In the genomic region with DNA sequence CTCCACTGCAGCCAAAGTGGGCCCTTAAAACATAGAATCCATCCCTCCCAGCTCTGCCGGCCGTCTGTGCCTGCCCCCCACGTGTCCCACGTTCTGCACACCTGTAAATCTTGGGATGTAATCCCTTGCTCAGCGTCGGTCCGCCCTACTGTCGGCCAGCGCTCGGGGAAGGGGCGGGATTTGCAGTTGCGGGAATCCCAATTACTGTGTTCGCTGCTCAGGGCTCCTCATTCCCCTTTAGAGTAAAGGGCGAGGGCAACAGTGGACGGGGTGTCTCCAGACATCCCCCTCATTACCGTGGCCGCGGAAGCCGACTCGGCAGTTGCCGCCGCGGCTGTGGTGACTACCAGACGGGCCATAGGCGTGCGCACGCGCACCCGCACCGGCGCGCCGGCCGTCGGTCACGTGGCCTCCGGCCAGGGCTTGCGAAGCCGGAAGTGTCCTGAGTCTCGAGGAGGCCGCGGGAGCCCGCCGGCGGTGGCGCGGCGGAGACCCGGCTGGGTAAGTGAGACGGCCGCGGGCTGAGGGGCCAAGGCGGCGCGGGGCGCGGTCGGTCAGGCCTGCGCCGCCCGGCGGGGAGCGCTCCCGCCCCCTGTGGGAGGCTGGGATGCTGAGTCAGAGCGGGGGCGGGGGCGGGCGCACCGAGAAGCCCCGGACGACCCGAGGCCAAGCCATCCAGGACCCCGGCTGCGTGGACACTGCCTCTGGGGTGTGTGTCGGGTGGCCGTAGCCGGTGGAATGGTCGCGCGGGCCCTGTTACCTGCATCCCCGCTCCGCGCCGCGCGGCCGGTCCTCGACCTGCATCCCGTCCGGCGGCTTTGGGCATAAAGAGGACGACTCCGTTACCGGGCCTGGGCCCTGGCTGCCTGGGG, we compare ENCODE assay signal across 1 cellular context.
TF ChIP-seq lines count a peak whose summit lies in the region.

A gene (plus strand): TSS at position 434 of the 872 bp plus-strand sequence. CDS start 3,751 bp downstream, outside the sequence.

TF ChIP-seq in HepG2, 621 proteins besides CTCF, POLR2A, EP300 and RAD21 (continued from another document and continues in another):
- TF ChIP-seq ELF4 (CRISPR knock-in tag; IDR thresholded peaks at IDR 0.05; ENCODE audit: borderline replicate concordance): 0 out of 2 replicates have a peak, but pooled peaks have one; percentile 69
- no peak for TF ChIP-seq ATRX (CRISPR knock-in tag; IDR thresholded peaks at IDR 0.05; ENCODE audit: borderline replicate concordance)
- no peak for TF ChIP-seq SP1 (IDR thresholded peaks at IDR 0.05)
- no peak for TF ChIP-seq SP1 (CRISPR knock-in tag; IDR thresholded peaks at IDR 0.05)
- TF ChIP-seq, protein P1, sequence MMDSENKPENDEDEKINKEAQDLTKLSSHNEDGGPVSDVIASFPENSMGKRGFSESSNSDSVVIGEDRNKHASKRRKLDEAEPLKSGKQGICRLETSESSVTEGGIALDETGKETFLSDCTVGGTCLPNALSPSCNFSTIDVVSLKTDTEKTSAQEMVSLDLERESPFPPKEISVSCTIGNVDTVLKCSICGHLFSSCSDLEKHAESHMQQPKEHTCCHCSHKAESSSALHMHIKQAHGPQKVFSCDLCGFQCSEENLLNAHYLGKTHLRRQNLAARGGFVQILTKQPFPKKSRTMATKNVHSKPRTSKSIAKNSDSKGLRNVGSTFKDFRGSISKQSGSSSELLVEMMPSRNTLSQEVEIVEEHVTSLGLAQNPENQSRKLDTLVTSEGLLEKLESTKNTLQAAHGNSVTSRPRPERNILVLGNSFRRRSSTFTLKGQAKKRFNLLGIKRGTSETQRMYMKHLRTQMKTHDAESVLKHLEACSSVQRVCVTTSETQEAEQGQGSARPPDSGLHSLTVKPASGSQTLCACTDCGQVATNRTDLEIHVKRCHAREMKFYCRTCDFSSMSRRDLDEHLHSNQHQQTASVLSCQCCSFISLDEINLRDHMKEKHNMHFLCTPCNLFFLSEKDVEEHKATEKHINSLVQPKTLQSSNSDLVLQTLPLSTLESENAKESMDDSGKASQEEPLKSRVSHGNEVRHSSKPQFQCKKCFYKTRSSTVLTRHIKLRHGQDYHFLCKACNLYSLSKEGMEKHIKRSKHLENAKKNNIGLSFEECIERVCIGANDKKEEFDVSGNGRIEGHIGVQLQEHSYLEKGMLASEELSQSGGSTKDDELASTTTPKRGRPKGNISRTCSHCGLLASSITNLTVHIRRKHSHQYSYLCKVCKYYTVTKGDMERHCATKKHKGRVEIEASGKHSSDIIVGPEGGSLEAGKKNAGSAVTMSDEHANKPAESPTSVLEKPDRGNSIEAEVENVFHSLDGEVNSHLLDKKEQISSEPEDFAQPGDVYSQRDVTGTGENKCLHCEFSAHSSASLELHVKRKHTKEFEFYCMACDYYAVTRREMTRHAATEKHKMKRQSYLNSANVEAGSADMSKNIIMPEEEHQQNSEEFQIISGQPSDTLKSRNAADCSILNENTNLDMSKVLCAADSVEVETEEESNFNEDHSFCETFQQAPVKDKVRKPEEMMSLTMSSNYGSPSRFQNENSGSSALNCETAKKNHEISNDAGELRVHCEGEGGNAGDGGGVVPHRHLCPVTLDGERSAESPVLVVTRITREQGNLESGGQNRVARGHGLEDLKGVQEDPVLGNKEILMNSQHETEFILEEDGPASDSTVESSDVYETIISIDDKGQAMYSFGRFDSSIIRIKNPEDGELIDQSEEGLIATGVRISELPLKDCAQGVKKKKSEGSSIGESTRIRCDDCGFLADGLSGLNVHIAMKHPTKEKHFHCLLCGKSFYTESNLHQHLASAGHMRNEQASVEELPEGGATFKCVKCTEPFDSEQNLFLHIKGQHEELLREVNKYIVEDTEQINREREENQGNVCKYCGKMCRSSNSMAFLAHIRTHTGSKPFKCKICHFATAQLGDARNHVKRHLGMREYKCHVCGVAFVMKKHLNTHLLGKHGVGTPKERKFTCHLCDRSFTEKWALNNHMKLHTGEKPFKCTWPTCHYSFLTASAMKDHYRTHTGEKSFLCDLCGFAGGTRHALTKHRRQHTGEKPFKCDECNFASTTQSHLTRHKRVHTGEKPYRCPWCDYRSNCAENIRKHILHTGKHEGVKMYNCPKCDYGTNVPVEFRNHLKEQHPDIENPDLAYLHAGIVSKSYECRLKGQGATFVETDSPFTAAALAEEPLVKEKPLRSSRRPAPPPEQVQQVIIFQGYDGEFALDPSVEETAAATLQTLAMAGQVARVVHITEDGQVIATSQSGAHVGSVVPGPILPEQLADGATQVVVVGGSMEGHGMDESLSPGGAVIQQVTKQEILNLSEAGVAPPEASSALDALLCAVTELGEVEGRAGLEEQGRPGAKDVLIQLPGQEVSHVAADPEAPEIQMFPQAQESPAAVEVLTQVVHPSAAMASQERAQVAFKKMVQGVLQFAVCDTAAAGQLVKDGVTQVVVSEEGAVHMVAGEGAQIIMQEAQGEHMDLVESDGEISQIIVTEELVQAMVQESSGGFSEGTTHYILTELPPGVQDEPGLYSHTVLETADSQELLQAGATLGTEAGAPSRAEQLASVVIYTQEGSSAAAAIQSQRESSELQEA (CRISPR knock-in tag; IDR thresholded peaks at IDR 0.05; ENCODE audit: not compliant biosample characterization): peak; percentile 17
- no peak for TF ChIP-seq SOX6 (IDR thresholded peaks at IDR 0.05)
- no peak; the same call in none of the 2 replicates for TF ChIP-seq SOX6 (CRISPR knock-in tag; IDR thresholded peaks at IDR 0.05)
- peak; percentile 87 for TF ChIP-seq ZNF446 (CRISPR knock-in tag; IDR thresholded peaks at IDR 0.05)
- TF ChIP-seq ZNF225 (CRISPR knock-in tag; IDR thresholded peaks at IDR 0.05): no peak
- peak; percentile 69 for TF ChIP-seq IRF2 (CRISPR knock-in tag; IDR thresholded peaks at IDR 0.05)
- TF ChIP-seq, protein P2, sequence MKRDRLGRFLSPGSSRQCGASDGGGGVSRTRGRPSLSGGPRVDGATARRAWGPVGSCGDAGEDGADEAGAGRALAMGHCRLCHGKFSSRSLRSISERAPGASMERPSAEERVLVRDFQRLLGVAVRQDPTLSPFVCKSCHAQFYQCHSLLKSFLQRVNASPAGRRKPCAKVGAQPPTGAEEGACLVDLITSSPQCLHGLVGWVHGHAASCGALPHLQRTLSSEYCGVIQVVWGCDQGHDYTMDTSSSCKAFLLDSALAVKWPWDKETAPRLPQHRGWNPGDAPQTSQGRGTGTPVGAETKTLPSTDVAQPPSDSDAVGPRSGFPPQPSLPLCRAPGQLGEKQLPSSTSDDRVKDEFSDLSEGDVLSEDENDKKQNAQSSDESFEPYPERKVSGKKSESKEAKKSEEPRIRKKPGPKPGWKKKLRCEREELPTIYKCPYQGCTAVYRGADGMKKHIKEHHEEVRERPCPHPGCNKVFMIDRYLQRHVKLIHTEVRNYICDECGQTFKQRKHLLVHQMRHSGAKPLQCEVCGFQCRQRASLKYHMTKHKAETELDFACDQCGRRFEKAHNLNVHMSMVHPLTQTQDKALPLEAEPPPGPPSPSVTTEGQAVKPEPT (CRISPR knock-in tag; IDR thresholded peaks at IDR 0.05; ENCODE audit: low read depth): no peak
- no peak for TF ChIP-seq ZNF343 (CRISPR knock-in tag; IDR thresholded peaks at IDR 0.05)
- TF ChIP-seq, protein P3, sequence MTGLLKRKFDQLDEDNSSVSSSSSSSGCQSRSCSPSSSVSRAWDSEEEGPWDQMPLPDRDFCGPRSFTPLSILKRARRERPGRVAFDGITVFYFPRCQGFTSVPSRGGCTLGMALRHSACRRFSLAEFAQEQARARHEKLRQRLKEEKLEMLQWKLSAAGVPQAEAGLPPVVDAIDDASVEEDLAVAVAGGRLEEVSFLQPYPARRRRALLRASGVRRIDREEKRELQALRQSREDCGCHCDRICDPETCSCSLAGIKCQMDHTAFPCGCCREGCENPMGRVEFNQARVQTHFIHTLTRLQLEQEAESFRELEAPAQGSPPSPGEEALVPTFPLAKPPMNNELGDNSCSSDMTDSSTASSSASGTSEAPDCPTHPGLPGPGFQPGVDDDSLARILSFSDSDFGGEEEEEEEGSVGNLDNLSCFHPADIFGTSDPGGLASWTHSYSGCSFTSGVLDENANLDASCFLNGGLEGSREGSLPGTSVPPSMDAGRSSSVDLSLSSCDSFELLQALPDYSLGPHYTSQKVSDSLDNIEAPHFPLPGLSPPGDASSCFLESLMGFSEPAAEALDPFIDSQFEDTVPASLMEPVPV (CRISPR knock-in tag; IDR thresholded peaks at IDR 0.05): peak; percentile 84; the same call in 1 of the 2 replicates
- TF ChIP-seq ZNF468 (CRISPR knock-in tag; IDR thresholded peaks at IDR 0.05): 0 out of 2 replicates have a peak, but pooled peaks have one; percentile 35
- TF ChIP-seq ZNF441 (CRISPR knock-in tag; IDR thresholded peaks at IDR 0.05; ENCODE audit: borderline replicate concordance): peak; percentile 70; the same call in 1 of the 2 replicates
- no peak for TF ChIP-seq MAFF (IDR thresholded peaks at IDR 0.05; ENCODE audit: low read depth, low read length)
- peak; percentile 79; the same call in 1 of the 2 replicates for TF ChIP-seq NFKB2 (CRISPR knock-in tag; IDR thresholded peaks at IDR 0.05; ENCODE audit: borderline replicate concordance)
- TF ChIP-seq RBM22 (optimal IDR thresholded peaks at IDR 0.05; ENCODE audit: low read length): peak; percentile 69
- TF ChIP-seq, protein P4, sequence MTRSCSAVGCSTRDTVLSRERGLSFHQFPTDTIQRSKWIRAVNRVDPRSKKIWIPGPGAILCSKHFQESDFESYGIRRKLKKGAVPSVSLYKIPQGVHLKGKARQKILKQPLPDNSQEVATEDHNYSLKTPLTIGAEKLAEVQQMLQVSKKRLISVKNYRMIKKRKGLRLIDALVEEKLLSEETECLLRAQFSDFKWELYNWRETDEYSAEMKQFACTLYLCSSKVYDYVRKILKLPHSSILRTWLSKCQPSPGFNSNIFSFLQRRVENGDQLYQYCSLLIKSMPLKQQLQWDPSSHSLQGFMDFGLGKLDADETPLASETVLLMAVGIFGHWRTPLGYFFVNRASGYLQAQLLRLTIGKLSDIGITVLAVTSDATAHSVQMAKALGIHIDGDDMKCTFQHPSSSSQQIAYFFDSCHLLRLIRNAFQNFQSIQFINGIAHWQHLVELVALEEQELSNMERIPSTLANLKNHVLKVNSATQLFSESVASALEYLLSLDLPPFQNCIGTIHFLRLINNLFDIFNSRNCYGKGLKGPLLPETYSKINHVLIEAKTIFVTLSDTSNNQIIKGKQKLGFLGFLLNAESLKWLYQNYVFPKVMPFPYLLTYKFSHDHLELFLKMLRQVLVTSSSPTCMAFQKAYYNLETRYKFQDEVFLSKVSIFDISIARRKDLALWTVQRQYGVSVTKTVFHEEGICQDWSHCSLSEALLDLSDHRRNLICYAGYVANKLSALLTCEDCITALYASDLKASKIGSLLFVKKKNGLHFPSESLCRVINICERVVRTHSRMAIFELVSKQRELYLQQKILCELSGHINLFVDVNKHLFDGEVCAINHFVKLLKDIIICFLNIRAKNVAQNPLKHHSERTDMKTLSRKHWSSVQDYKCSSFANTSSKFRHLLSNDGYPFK (CRISPR knock-in tag; IDR thresholded peaks at IDR 0.05; ENCODE audit: borderline replicate concordance): peak; percentile 35; the same call in 1 of the 2 replicates
- no peak for TF ChIP-seq ZSCAN9 (CRISPR knock-in tag; IDR thresholded peaks at IDR 0.05; ENCODE audit: borderline replicate concordance)
- TF ChIP-seq TRIM24 (CRISPR knock-in tag; IDR thresholded peaks at IDR 0.05): no peak
- TF ChIP-seq ZNF430 (CRISPR knock-in tag; IDR thresholded peaks at IDR 0.05): peak; percentile 77
- peak; percentile 19; the same call in 1 of the 2 replicates for TF ChIP-seq GLI4 (CRISPR knock-in tag; IDR thresholded peaks at IDR 0.05; ENCODE audit: borderline replicate concordance)
- no peak for TF ChIP-seq ZFP36 (IDR thresholded peaks at IDR 0.05; ENCODE audit: borderline replicate concordance, low read depth, low read length, partially characterized antibody)
- TF ChIP-seq, protein P5, sequence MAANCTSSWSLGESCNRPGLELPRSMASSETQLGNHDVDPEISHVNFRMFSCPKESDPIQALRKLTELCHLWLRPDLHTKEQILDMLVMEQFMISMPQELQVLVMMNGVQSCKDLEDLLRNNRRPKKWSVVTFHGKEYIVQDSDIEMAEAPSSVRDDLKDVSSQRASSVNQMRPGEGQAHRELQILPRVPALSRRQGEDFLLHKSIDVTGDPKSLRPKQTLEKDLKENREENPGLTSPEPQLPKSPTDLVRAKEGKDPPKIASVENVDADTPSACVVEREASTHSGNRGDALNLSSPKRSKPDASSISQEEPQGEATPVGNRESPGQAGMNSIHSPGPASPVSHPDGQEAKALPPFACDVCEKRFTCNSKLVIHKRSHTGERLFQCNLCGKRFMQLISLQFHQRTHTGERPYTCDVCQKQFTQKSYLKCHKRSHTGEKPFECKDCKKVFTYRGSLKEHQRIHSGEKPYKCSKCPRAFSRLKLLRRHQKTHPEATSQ (CRISPR knock-in tag; IDR thresholded peaks at IDR 0.05; ENCODE audit: borderline replicate concordance): peak; percentile 73; the same call in 1 of the 2 replicates
- TF ChIP-seq, protein P6, sequence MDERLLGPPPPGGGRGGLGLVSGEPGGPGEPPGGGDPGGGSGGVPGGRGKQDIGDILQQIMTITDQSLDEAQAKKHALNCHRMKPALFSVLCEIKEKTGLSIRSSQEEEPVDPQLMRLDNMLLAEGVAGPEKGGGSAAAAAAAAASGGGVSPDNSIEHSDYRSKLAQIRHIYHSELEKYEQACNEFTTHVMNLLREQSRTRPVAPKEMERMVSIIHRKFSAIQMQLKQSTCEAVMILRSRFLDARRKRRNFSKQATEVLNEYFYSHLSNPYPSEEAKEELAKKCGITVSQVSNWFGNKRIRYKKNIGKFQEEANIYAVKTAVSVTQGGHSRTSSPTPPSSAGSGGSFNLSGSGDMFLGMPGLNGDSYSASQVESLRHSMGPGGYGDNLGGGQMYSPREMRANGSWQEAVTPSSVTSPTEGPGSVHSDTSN (CRISPR knock-in tag; IDR thresholded peaks at IDR 0.05): no peak
- no peak for TF ChIP-seq ZBTB3 (CRISPR knock-in tag; IDR thresholded peaks at IDR 0.05; ENCODE audit: borderline replicate concordance, low read depth)
- TF ChIP-seq, protein P7, sequence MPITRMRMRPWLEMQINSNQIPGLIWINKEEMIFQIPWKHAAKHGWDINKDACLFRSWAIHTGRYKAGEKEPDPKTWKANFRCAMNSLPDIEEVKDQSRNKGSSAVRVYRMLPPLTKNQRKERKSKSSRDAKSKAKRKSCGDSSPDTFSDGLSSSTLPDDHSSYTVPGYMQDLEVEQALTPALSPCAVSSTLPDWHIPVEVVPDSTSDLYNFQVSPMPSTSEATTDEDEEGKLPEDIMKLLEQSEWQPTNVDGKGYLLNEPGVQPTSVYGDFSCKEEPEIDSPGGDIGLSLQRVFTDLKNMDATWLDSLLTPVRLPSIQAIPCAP (CRISPR knock-in tag; IDR thresholded peaks at IDR 0.05; ENCODE audit: low read depth): no peak
- TF ChIP-seq, protein P8, sequence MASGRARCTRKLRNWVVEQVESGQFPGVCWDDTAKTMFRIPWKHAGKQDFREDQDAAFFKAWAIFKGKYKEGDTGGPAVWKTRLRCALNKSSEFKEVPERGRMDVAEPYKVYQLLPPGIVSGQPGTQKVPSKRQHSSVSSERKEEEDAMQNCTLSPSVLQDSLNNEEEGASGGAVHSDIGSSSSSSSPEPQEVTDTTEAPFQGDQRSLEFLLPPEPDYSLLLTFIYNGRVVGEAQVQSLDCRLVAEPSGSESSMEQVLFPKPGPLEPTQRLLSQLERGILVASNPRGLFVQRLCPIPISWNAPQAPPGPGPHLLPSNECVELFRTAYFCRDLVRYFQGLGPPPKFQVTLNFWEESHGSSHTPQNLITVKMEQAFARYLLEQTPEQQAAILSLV (CRISPR knock-in tag; IDR thresholded peaks at IDR 0.05; ENCODE audit: borderline replicate concordance): peak; percentile 86; the same call in 1 of the 2 replicates
- TF ChIP-seq, protein P9, sequence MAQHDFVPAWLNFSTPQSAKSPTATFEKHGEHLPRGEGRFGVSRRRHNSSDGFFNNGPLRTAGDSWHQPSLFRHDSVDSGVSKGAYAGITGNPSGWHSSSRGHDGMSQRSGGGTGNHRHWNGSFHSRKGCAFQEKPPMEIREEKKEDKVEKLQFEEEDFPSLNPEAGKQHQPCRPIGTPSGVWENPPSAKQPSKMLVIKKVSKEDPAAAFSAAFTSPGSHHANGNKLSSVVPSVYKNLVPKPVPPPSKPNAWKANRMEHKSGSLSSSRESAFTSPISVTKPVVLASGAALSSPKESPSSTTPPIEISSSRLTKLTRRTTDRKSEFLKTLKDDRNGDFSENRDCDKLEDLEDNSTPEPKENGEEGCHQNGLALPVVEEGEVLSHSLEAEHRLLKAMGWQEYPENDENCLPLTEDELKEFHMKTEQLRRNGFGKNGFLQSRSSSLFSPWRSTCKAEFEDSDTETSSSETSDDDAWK (CRISPR knock-in tag; IDR thresholded peaks at IDR 0.05): no peak
